In genomic region chr4:26715636-26716242, GRCh38 we compare ENCODE assay signal across 21 cellular contexts.
A peak's percentile ranks its signal among the peaks of the same experiment; 100 is the strongest.
DNase-seq lines count a peak whose midpoint lies in the region; ATAC-seq and TF ChIP-seq lines count a peak whose summit lies in the region.
"Had no signal": no experiment of that assay in that cellular context is flagged by ENCODE, and none has a peak within 500 bp of the region (broad histone marks: within the 10 kb centered on the region; RNA-seq: fewer than 3 reads in every experiment).

No MANE protein-coding gene starts in this region.

- peak overlapping the region; percentile 30; the same call in 1 of the 2 replicates for H3K18ac ChIP-seq in IMR-90 (ENCODE audit: low read depth, low read length)

- H3K27ac ChIP-seq in IMR-90 (ENCODE audit: insufficient read depth, low read length): no peak overlapping the region
- H3K27ac ChIP-seq: C4-2B, KMS-11, Peyer's patch had no signal

- DNase-seq in IMR-90 (no peak), HuH-7 (ENCODE audit: low spot score) (no peak), BE2C (no peak), NCI-H2196 treated with DMSO at 0.1 percent for 48 hours (lab: John Stamatoyannopoulos, UW; ENCODE audit: unreplicated experiment) (no peak)
- DNase-seq: DMS 273 treated with DMSO at 0.1 percent for 48 hours; DND-41; GOT3; MV-4-11; NCI-H1694 treated with DMSO at 0.1 percent for 48 hours; NCI-H510A; NCI-H748 treated with DMSO at 0.1 percent for 48 hours; NK-92 treated with Interleukin-12 subunit alpha and Interleukin-12 subunit beta, amount 100 ng/mL, for 24 hours; Peyer's patch; SW 1271 had no signal

- H3K4me3 ChIP-seq in IMR-90 (ENCODE audit: insufficient read depth, low read depth, low read length): no peak overlapping the region
- H3K4me3 ChIP-seq in BE2C (ENCODE audit: low read depth, low read length): no peak overlapping the region
- H3K4me3 ChIP-seq: Peyer's patch had no signal

- no peak overlapping the region for H3K4ac ChIP-seq in IMR-90 (ENCODE audit: low read depth, low read length)

- H2AFZ ChIP-seq in IMR-90 (replicated peaks; ENCODE audit: low read length, poor library complexity): no peak overlapping the region

- H3K27me3 ChIP-seq in IMR-90 (ENCODE audit: control insufficient read depth, insufficient read depth, low read length) (no peaks in the 10 kb centered on the region), BE2C (no peaks in the 10 kb centered on the region)
- H3K27me3 ChIP-seq: Peyer's patch had no signal

- no peaks in the 10 kb centered on the region for H4K20me1 ChIP-seq in IMR-90 (ENCODE audit: insufficient read depth, low read length)

- dilution Hi-C loops in IMR-90 (cut with HindIII; ENCODE audit: low sequenced_read_pairs, unreplicated experiment): no loop called here

- no peak for TF ChIP-seq POLR2A in IMR-90 (IDR thresholded peaks at IDR 0.05; ENCODE audit: low read depth, low read length)

- H2AK5ac ChIP-seq in IMR-90 (ENCODE audit: low read depth, low read length): no peak overlapping the region

- peak; percentile 61 for ATAC-seq in GM18867 (IDR thresholded peaks at IDR 0.05; ENCODE audit: unreplicated experiment)
- peak; percentile 79 for ATAC-seq in HG02885 (IDR thresholded peaks at IDR 0.05; ENCODE audit: poor library complexity, unreplicated experiment)
- no peak for ATAC-seq in IMR-90 (ENCODE audit: low read depth)
- ATAC-seq in HG02678 (IDR thresholded peaks at IDR 0.05; ENCODE audit: unreplicated experiment): no peak
- ATAC-seq: HCT116, HepG2 had no signal

- intact Hi-C loops in IMR-90 (cut with micrococcal nuclease): no loop called here

- TF ChIP-seq CTCF in IMR-90 (conservative IDR thresholded peaks at IDR 0.05; ENCODE audit: low read depth, low read length): no peak
- TF ChIP-seq CTCF in BE2C (IDR thresholded peaks at IDR 0.05; ENCODE audit: low read depth, low read length): no peak

- POLR2A ChIA-PET in IMR-90 (lab: Charles Lee; ENCODE audit: unreplicated experiment): no interaction called here

- H2BK15ac ChIP-seq in IMR-90 (ENCODE audit: low read depth, low read length): peak overlapping the region; percentile 42; the same call in 2 of the 3 replicates

- no peak overlapping the region for H3K14ac ChIP-seq in IMR-90 (replicated peaks; ENCODE audit: low read depth, low read length)

- no peak overlapping the region for H4K8ac ChIP-seq in IMR-90 (ENCODE audit: low read depth in 2 of 2, low read length in 2 of 2)

- no peak overlapping the region for H3K4me2 ChIP-seq in IMR-90 (ENCODE audit: low read depth, low read length)
- H3K4me2 ChIP-seq: KMS-11 had no signal

- CTCF ChIA-PET in IMR-90 (lab: Yijun Ruan, JAX): no interaction called here

- no peak overlapping the region for H2AK9ac ChIP-seq in IMR-90 (replicated peaks; ENCODE audit: low read depth, low read length, poor library complexity)

- H4K5ac ChIP-seq in IMR-90 (ENCODE audit: low read depth, low read length): no peak overlapping the region; the same call in 1 of the 2 replicates

- no peak overlapping the region for H4K91ac ChIP-seq in IMR-90 (ENCODE audit: insufficient read depth, low read depth, low read length)

- H2BK120ac ChIP-seq in IMR-90 (ENCODE audit: low read depth, low read length): no peak overlapping the region

- H3K9me3 ChIP-seq in IMR-90 (ENCODE audit: control insufficient read depth, insufficient read depth, low read length) (no peaks in the 10 kb centered on the region), BE2C (no peaks in the 10 kb centered on the region)
- H3K9me3 ChIP-seq: Peyer's patch had no signal

- H3K9ac ChIP-seq in IMR-90 (ENCODE audit: low read depth, low read length): no peak overlapping the region
- H3K9ac ChIP-seq: KMS-11 had no signal

- H3K9me1 ChIP-seq in IMR-90 (ENCODE audit: insufficient read depth, low read length): peaks cover 5% of the 10 kb centered on the region

- H3K4me1 ChIP-seq in IMR-90 (ENCODE audit: control insufficient read depth, insufficient read depth, low read length): peaks cover 3% of the 10 kb centered on the region; the same call in 1 of the 2 replicates
- no peaks in the 10 kb centered on the region for H3K4me1 ChIP-seq in BE2C
- H3K4me1 ChIP-seq: Peyer's patch had no signal

- H3K36me3 ChIP-seq in IMR-90 (ENCODE audit: control insufficient read depth, insufficient read depth, low read length) (no peaks in the 10 kb centered on the region), BE2C (no peaks in the 10 kb centered on the region)
- H3K36me3 ChIP-seq: Peyer's patch had no signal

- H2BK5ac ChIP-seq in IMR-90 (ENCODE audit: low read depth, low read length, poor library complexity, severe bottlenecking): no peak overlapping the region

- no peaks in the 10 kb centered on the region for H3K79me1 ChIP-seq in IMR-90 (ENCODE audit: low read depth in 1 of 2, low read length in 2 of 2)

- 83% methylated on average over 1 of the region's 1 CpG; no CpG with 5 or more reads in 1 of the 2 experiments for WGBS in IMR-90 (ENCODE audit: extremely low coverage in 2 of 2, insufficient read length in 1 of 2), 2 experiments

- in situ Hi-C loops in IMR-90 (cut with MboI; ENCODE audit: low sequenced_read_pairs): loop anchor here (10.0 kb wide), 1 partner anchor 731 kb away; no protein-coding TSS in a partner anchor

- H2BK20ac ChIP-seq in IMR-90 (ENCODE audit: low read depth, low read length): no peak overlapping the region; the same call in 1 of the 2 replicates

- TF ChIP-seq RAD21 in IMR-90 (IDR thresholded peaks at IDR 0.05; ENCODE audit: low read length): no peak

- BruUV-seq in IMR-90 (replicated peaks; lab: Mats Ljungman, UMichigan): no TSS peak

- no peak overlapping the region for H3K56ac ChIP-seq in IMR-90 (ENCODE audit: extremely low read depth, insufficient read depth, low read length)

- no peak overlapping the region for H3K23ac ChIP-seq in IMR-90 (ENCODE audit: low read depth, low read length)

TF ChIP-seq in IMR-90, 13 proteins besides CTCF, POLR2A, EP300 and RAD21:
- TF ChIP-seq MXI1 (IDR thresholded peaks at IDR 0.05; ENCODE audit: borderline replicate concordance, low read depth, low read length) (no peak), ELK1 (IDR thresholded peaks at IDR 0.05; ENCODE audit: borderline replicate concordance, low read depth, low read length) (no peak)
TF ChIP-seq in IMR-90: peak in this region for 0.

Comparison
In these comparisons a context has a peak if more than half of its experiments do, and no peak if none do; other contexts are left out.
1. ATAC-seq: peak in GM18867 (single experiment) and HG02885 (single experiment); none in IMR-90 (single experiment) and HG02678 (single experiment).